ENCODE assay signal across 10 cellular contexts in the genomic region with DNA sequence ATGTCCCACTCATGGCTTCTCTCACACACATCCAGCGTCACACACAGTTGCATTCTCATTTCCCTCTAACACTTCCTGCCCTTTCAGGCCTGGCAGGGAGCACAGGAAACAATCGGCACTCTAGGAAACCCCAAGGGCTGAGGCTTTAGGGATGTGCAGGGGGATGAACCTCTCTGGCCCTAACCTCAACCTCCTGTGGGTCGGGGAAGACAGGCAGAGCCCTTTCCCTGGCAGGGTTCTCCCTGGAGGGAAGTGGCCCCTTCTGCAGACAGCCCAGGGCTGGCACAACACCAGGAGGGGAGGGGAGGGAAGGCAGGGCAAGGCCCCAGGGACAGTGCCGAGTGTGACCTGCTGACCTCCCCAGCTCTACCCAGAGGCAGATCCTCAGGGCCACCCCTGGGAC. TPM values are rescaled to one million over a fixed set of nuclear protein-coding genes. Genes with fewer than 3 reads are reported as not detected.
DNase-seq lines count a peak whose midpoint lies in the region; ATAC-seq and TF ChIP-seq lines count a peak whose summit lies in the region.
"Had no signal": no experiment of that assay in that cellular context is flagged by ENCODE, and none has a peak within 500 bp of the region (broad histone marks: within the 10 kb centered on the region; RNA-seq: fewer than 3 reads in every experiment).

No MANE protein-coding gene starts in this region.

- H3K27me3 Mint-ChIP-seq in dendritic cell treated with granulocyte-macrophage colony-stimulating factor and Interleukin-4, amounts not matched to agents 40 ng/mL and 50 ng/mL, for 4 days = peaks cover 83% of the 10 kb centered on the region
- H3K27me3 Mint-ChIP-seq in nephron (ENCODE audit: low read depth) = no peaks in the 10 kb centered on the region
- H3K27me3 Mint-ChIP-seq in activated T-helper 17 cell treated with anti-CD3 and anti-CD28 coated beads, Interleukin-2, amount 50 U/mL, for 72 hours = peaks cover 5% of the 10 kb centered on the region

- ATAC-seq in HG02763 (IDR thresholded peaks at IDR 0.05; ENCODE audit: unreplicated experiment) = no peak
- ATAC-seq in activated T-helper 17 cell treated with anti-CD3 and anti-CD28 coated beads, Interleukin-2, amount 50 U/mL, for 72 hours (replicated peaks) = no peak

- peaks cover 1% of the 10 kb centered on the region; the same call in 1 of the 2 replicates for H3K36me3 ChIP-seq in BJ (ENCODE audit: control insufficient read depth, insufficient read depth, low read length)

- peaks cover 54% of the 10 kb centered on the region for H3K4me1 Mint-ChIP-seq in dendritic cell treated with granulocyte-macrophage colony-stimulating factor and Interleukin-4, amounts not matched to agents 40 ng/mL and 50 ng/mL, for 4 days (ENCODE audit: low read depth)
- H3K4me1 Mint-ChIP-seq in nephron = peaks cover 63% of the 10 kb centered on the region
- H3K4me1 Mint-ChIP-seq in activated T-helper 17 cell treated with anti-CD3 and anti-CD28 coated beads, Interleukin-2, amount 50 U/mL, for 72 hours = peaks cover 17% of the 10 kb centered on the region

- no peak for TF ChIP-seq CTCF in BJ (IDR thresholded peaks at IDR 0.05; ENCODE audit: insufficient read depth, low read depth, low read length)
- TF ChIP-seq CTCF in HL-60 (IDR thresholded peaks at IDR 0.05; ENCODE audit: insufficient read depth, low read length) = no peak
- TF ChIP-seq CTCF in nephron (IDR thresholded peaks at IDR 0.05; ENCODE audit: unreplicated experiment in 3 of 3) = no peak

- CTCF ChIA-PET in BJ (lab: Yijun Ruan, JAX) = no interaction called here

- H3K27ac ChIP-seq in HL-60 (replicated peaks) = no peak overlapping the region

- POLR2A ChIA-PET in BJ (lab: Charles Lee) = no interaction called here

- no peaks in the 10 kb centered on the region for H3K9me3 Mint-ChIP-seq in dendritic cell treated with granulocyte-macrophage colony-stimulating factor and Interleukin-4, amounts not matched to agents 40 ng/mL and 50 ng/mL, for 4 days
- no peaks in the 10 kb centered on the region for H3K9me3 Mint-ChIP-seq in nephron
- H3K9me3 Mint-ChIP-seq in activated T-helper 17 cell treated with anti-CD3 and anti-CD28 coated beads, Interleukin-2, amount 50 U/mL, for 72 hours = no peaks in the 10 kb centered on the region
- H3K9me3 Mint-ChIP-seq: stimulated activated naive CD8-positive, alpha-beta T cell treated with anti-CD3 and anti-CD28 coated beads, Interleukin-15, Interleukin-2, amounts not matched to agents 100 ng/mL and 50 ng/mL, for 24 hours had no signal

- H3K27ac Mint-ChIP-seq in dendritic cell treated with granulocyte-macrophage colony-stimulating factor and Interleukin-4, amounts not matched to agents 40 ng/mL and 50 ng/mL, for 4 days = peak overlapping the region; percentile 4
- peak overlapping the region; percentile 87 to 94 (median 93) for H3K27ac Mint-ChIP-seq in nephron
- H3K27ac Mint-ChIP-seq in activated T-helper 17 cell treated with anti-CD3 and anti-CD28 coated beads, Interleukin-2, amount 50 U/mL, for 72 hours = no peak overlapping the region
- H3K27ac Mint-ChIP-seq: stimulated activated naive CD8-positive, alpha-beta T cell treated with anti-CD3 and anti-CD28 coated beads, Interleukin-15, Interleukin-2, amounts not matched to agents 100 ng/mL and 50 ng/mL, for 24 hours had no signal

- intact Hi-C loops in dendritic cell treated with granulocyte-macrophage colony-stimulating factor and Interleukin-4, amounts not matched to agents 40 ng/mL and 50 ng/mL, for 4 days (cut with micrococcal nuclease) = no loop called here

- H3K36me3 Mint-ChIP-seq in dendritic cell treated with granulocyte-macrophage colony-stimulating factor and Interleukin-4, amounts not matched to agents 40 ng/mL and 50 ng/mL, for 4 days (ENCODE audit: low read depth) = no peaks in the 10 kb centered on the region
- no peaks in the 10 kb centered on the region for H3K36me3 Mint-ChIP-seq in nephron (ENCODE audit: low read depth)
- no peaks in the 10 kb centered on the region for H3K36me3 Mint-ChIP-seq in activated T-helper 17 cell treated with anti-CD3 and anti-CD28 coated beads, Interleukin-2, amount 50 U/mL, for 72 hours (ENCODE audit: low read depth)

- H3K4me3 ChIP-seq in BJ (ENCODE audit: low read depth, low read length) = peak overlapping the region; percentile 72
- no peak overlapping the region for H3K4me3 ChIP-seq in HL-60 (replicated peaks; ENCODE audit: insufficient read depth, low read length)

- DNase-seq in BJ (ENCODE audit: low read depth) (no peak), HL-60 (ENCODE audit: low read depth in 1 of 2, low spot score in 1 of 2) (peak; percentile 58 to 69), cortex of kidney (lab: John Stamatoyannopoulos, UW) (no peak), T1000 (lab: John Stamatoyannopoulos, UW) (no peak)
- DNase-seq: activated naive CD4-positive, alpha-beta T cell treated with anti-CD3 and anti-CD28 coated beads, Interleukin-2, amount 50 U/mL, for 16 hours had no signal

- H3K27me3 ChIP-seq in BJ (ENCODE audit: control insufficient read depth, insufficient read depth, low read length) = no peaks in the 10 kb centered on the region
- H3K27me3 ChIP-seq in HL-60 (ENCODE audit: insufficient read depth, poor library complexity, severe bottlenecking) = no peaks in the 10 kb centered on the region

- H3K4me3 Mint-ChIP-seq in dendritic cell treated with granulocyte-macrophage colony-stimulating factor and Interleukin-4, amounts not matched to agents 40 ng/mL and 50 ng/mL, for 4 days = no peak overlapping the region
- peak overlapping the region; percentile 60 to 80 (median 74) for H3K4me3 Mint-ChIP-seq in nephron
- H3K4me3 Mint-ChIP-seq in activated T-helper 17 cell treated with anti-CD3 and anti-CD28 coated beads, Interleukin-2, amount 50 U/mL, for 72 hours = no peak overlapping the region
- H3K4me3 Mint-ChIP-seq: stimulated activated naive CD8-positive, alpha-beta T cell treated with anti-CD3 and anti-CD28 coated beads, Interleukin-15, Interleukin-2, amounts not matched to agents 100 ng/mL and 50 ng/mL, for 24 hours had no signal

RNA-seq across cellular contexts. Expression of a gene that starts 2.7 kb away (rescaled TPM):
- polyA plus RNA-seq in BJ (2011; rRNA removed) = 22.5 and 40.6 TPM in 2 replicates
- polyA minus RNA-seq in BJ (2011; rRNA and poly(A)+ RNA removed) = 19.0 and 19.7 TPM in 2 replicates
- total RNA-seq in activated T-helper 17 cell treated with anti-CD3 and anti-CD28 coated beads, Interleukin-2, amount 50 U/mL, for 72 hours = 1 to 10 TPM in 1 of 2 donors, under 1 TPM in 1; 0.80 to 1.8 TPM

RNA-seq across cellular contexts. Expression of a gene that starts 18.5 kb away (rescaled TPM):
- not detected in 2 replicates for polyA plus RNA-seq in BJ (2011; rRNA removed)
- not detected in 2 replicates for polyA minus RNA-seq in BJ (2011; rRNA and poly(A)+ RNA removed)
- not detected for total RNA-seq in activated T-helper 17 cell treated with anti-CD3 and anti-CD28 coated beads, Interleukin-2, amount 50 U/mL, for 72 hours

RNA-seq across cellular contexts. Expression of a gene that starts 26.0 kb away (rescaled TPM):
- polyA plus RNA-seq in BJ (2011; rRNA removed) = 2,524 and 2,691 TPM in 2 replicates
- polyA minus RNA-seq in BJ (2011; rRNA and poly(A)+ RNA removed) = 550 and 1,049 TPM in 2 replicates
- total RNA-seq in activated T-helper 17 cell treated with anti-CD3 and anti-CD28 coated beads, Interleukin-2, amount 50 U/mL, for 72 hours = 1,000 to 10,000 TPM; 1,667 to 1,900 TPM

RNA-seq across cellular contexts. Expression of a gene that starts 42.0 kb away (rescaled TPM):
- 8.9 and 11.7 TPM in 2 replicates for polyA plus RNA-seq in BJ (2011; rRNA removed)
- polyA minus RNA-seq in BJ (2011; rRNA and poly(A)+ RNA removed) = 7.5 and 10.4 TPM in 2 replicates
- 10 to 100 TPM in 1 of 2 donors, 1 to 10 TPM in 1; 8.4 to 18.2 TPM for total RNA-seq in activated T-helper 17 cell treated with anti-CD3 and anti-CD28 coated beads, Interleukin-2, amount 50 U/mL, for 72 hours

Comparison
In these comparisons a context has a peak if more than half of its experiments do, and no peak if none do; other contexts are left out.
1. DNase-seq: peak in HL-60 (2 of 2); none in BJ (single experiment), cortex of kidney (single experiment) and T1000 (single experiment).
2. H3K4me3 Mint-ChIP-seq: peak in nephron (3 of 3); none in dendritic cell treated with granulocyte-macrophage colony-stimulating factor and Interleukin-4, amounts not matched to agents 40 ng/mL and 50 ng/mL, for 4 days (single experiment) and activated T-helper 17 cell treated with anti-CD3 and anti-CD28 coated beads, Interleukin-2, amount 50 U/mL, for 72 hours (single experiment).